In genomic region chr22:49258107-49259010, GRCh38 we compare ENCODE assay signal across 17 cellular contexts.
"Had no signal": no experiment of that assay in that cellular context is flagged by ENCODE, and none has a peak within 500 bp of the region (broad histone marks: within the 10 kb centered on the region; RNA-seq: fewer than 3 reads in every experiment).

No MANE protein-coding gene starts in this region.

- H3K36me3 Mint-ChIP-seq: activated CD8-positive, alpha-beta memory T cell treated with anti-CD3 and anti-CD28 coated beads, Interleukin-2, amount 10 ng/mL, durations not matched to agents 7 days and 5 days; immature natural killer cell; mesothelial cell of epicardium; stimulated activated effector memory CD8-positive, alpha-beta T cell treated with anti-CD3 and anti-CD28 coated beads, Interleukin-12 subunit alpha, Interleukin-12 subunit beta, amount 100 ng/mL, for 72 hours had no signal

- H3K36me3 ChIP-seq: ascending aorta, lower lobe of right lung, ovary, right lobe of liver, thoracic aorta had no signal

- H3K9me3 ChIP-seq: ascending aorta, lower lobe of right lung, ovary, right lobe of liver, thoracic aorta had no signal

- H3K4me3 ChIP-seq: ascending aorta, lower lobe of right lung, ovary, right lobe of liver, smooth muscle cell, thoracic aorta had no signal

- H3K27me3 Mint-ChIP-seq: activated CD4-positive, alpha-beta memory T cell treated with anti-CD3 and anti-CD28 coated beads, Interleukin-2, amount 10 ng/mL, durations not matched to agents 7 days and 5 days; activated CD8-positive, alpha-beta memory T cell treated with anti-CD3 and anti-CD28 coated beads, Interleukin-2, amount 10 ng/mL, durations not matched to agents 7 days and 5 days had no signal

- H3K27ac ChIP-seq: ascending aorta, lower lobe of right lung, ovary, right lobe of liver, thoracic aorta had no signal

- DNase-seq: activated CD4-positive, alpha-beta memory T cell treated with anti-CD3 and anti-CD28 coated beads, Interleukin-2, amount 10 ng/mL, durations not matched to agents 7 days and 5 days; activated CD4-positive, alpha-beta T cell treated with anti-CD3 and anti-CD28 coated beads for 48 hours; activated CD8-positive, alpha-beta memory T cell treated with anti-CD3 and anti-CD28 coated beads, Interleukin-2, amount 10 ng/mL, durations not matched to agents 7 days and 5 days; activated naive CD4-positive, alpha-beta T cell treated with anti-CD3 and anti-CD28 coated beads for 36 hours; effector memory CD8-positive, alpha-beta T cell; immature natural killer cell; lower lobe of right lung; ovary; stimulated activated CD4-positive, alpha-beta T cell treated with anti-CD3 and anti-CD28 coated beads, Interleukin-4, amount 100 ng/mL, for 24 hours had no signal

- H3K27ac Mint-ChIP-seq: activated CD4-positive, alpha-beta memory T cell treated with anti-CD3 and anti-CD28 coated beads, Interleukin-2, amount 10 ng/mL, durations not matched to agents 7 days and 5 days; activated CD8-positive, alpha-beta memory T cell treated with anti-CD3 and anti-CD28 coated beads, Interleukin-2, amount 10 ng/mL, durations not matched to agents 7 days and 5 days; activated naive CD4-positive, alpha-beta T cell treated with anti-CD3 and anti-CD28 coated beads for 36 hours; effector memory CD8-positive, alpha-beta T cell; immature natural killer cell; mesothelial cell of epicardium; nephron; stimulated activated effector memory CD8-positive, alpha-beta T cell treated with anti-CD3 and anti-CD28 coated beads, Interleukin-12 subunit alpha, Interleukin-12 subunit beta, amount 100 ng/mL, for 72 hours; WTC11 had no signal

- ATAC-seq: activated CD8-positive, alpha-beta memory T cell treated with anti-CD3 and anti-CD28 coated beads, Interleukin-2, amount 10 ng/mL, durations not matched to agents 7 days and 5 days; effector memory CD8-positive, alpha-beta T cell; lower lobe of right lung; right lobe of liver; stimulated activated effector memory CD8-positive, alpha-beta T cell treated with anti-CD3 and anti-CD28 coated beads, Interleukin-12 subunit alpha, Interleukin-12 subunit beta, amount 100 ng/mL, for 72 hours; WTC11 had no signal

- H3K9me3 Mint-ChIP-seq: activated CD4-positive, alpha-beta memory T cell treated with anti-CD3 and anti-CD28 coated beads, Interleukin-2, amount 10 ng/mL, durations not matched to agents 7 days and 5 days; activated naive CD4-positive, alpha-beta T cell treated with anti-CD3 and anti-CD28 coated beads for 36 hours; effector memory CD8-positive, alpha-beta T cell; immature natural killer cell; mesothelial cell of epicardium; nephron; stimulated activated effector memory CD8-positive, alpha-beta T cell treated with anti-CD3 and anti-CD28 coated beads, Interleukin-12 subunit alpha, Interleukin-12 subunit beta, amount 100 ng/mL, for 72 hours had no signal

- H3K27me3 ChIP-seq: ascending aorta, ovary, right lobe of liver had no signal

- H3K4me3 Mint-ChIP-seq: activated CD4-positive, alpha-beta memory T cell treated with anti-CD3 and anti-CD28 coated beads, Interleukin-2, amount 10 ng/mL, durations not matched to agents 7 days and 5 days; activated CD8-positive, alpha-beta memory T cell treated with anti-CD3 and anti-CD28 coated beads, Interleukin-2, amount 10 ng/mL, durations not matched to agents 7 days and 5 days; activated naive CD4-positive, alpha-beta T cell treated with anti-CD3 and anti-CD28 coated beads for 36 hours; effector memory CD8-positive, alpha-beta T cell; immature natural killer cell; mesothelial cell of epicardium; nephron; stimulated activated effector memory CD8-positive, alpha-beta T cell treated with anti-CD3 and anti-CD28 coated beads, Interleukin-12 subunit alpha, Interleukin-12 subunit beta, amount 100 ng/mL, for 72 hours; WTC11 had no signal

- H3K4me1 ChIP-seq: ascending aorta, lower lobe of right lung, right lobe of liver had no signal

- H3K4me1 Mint-ChIP-seq: activated CD4-positive, alpha-beta memory T cell treated with anti-CD3 and anti-CD28 coated beads, Interleukin-2, amount 10 ng/mL, durations not matched to agents 7 days and 5 days; activated CD8-positive, alpha-beta memory T cell treated with anti-CD3 and anti-CD28 coated beads, Interleukin-2, amount 10 ng/mL, durations not matched to agents 7 days and 5 days; immature natural killer cell; mesothelial cell of epicardium; nephron; stimulated activated effector memory CD8-positive, alpha-beta T cell treated with anti-CD3 and anti-CD28 coated beads, Interleukin-12 subunit alpha, Interleukin-12 subunit beta, amount 100 ng/mL, for 72 hours had no signal
